15 cellular contexts compared by ENCODE assay signal in genomic region chr5:54148062-54148461, GRCh38.
A peak's percentile ranks its signal among the peaks of the same experiment; 100 is the strongest.
DNase-seq lines count a peak whose midpoint lies in the region; ATAC-seq and TF ChIP-seq lines count a peak whose summit lies in the region.
"Had no signal": no experiment of that assay in that cellular context is flagged by ENCODE, and none has a peak within 500 bp of the region (broad histone marks: within the 10 kb centered on the region; RNA-seq: fewer than 3 reads in every experiment).

No MANE protein-coding gene starts in this region.

- POLR2A ChIA-PET in AG04450 (lab: Yijun Ruan, JAX) = no interaction called here

- H3K4me3 ChIP-seq in AG04450 (ENCODE audit: low read depth, low read length) (no peak overlapping the region), foreskin fibroblast (ENCODE audit: low read depth in 1 of 2, low read length in 2 of 2) (no peak overlapping the region), transverse colon (no peak overlapping the region)
- H3K4me3 ChIP-seq: gastrocnemius medialis, K562, sigmoid colon had no signal

- no peaks in the 10 kb centered on the region for H3K36me3 ChIP-seq in transverse colon
- H3K36me3 ChIP-seq: gastrocnemius medialis, sigmoid colon had no signal

- no peak for ATAC-seq in GM21528 (IDR thresholded peaks at IDR 0.05; ENCODE audit: low FRiP score, unreplicated experiment)
- ATAC-seq in GM19351 (IDR thresholded peaks at IDR 0.05; ENCODE audit: unreplicated experiment) = no peak
- ATAC-seq: CD8-positive, alpha-beta T cell; gastrocnemius medialis; K562 had no signal

- TF ChIP-seq EP300 in transverse colon (IDR thresholded peaks at IDR 0.05; ENCODE audit: low read depth) = no peak

- CTCF ChIA-PET in AG04450 (lab: Charles Lee) = interaction anchor here (0.6 kb wide), 1 partner anchor 14 kb away, joined by 3 read pairs; no protein-coding TSS in a partner anchor

- H3K27ac ChIP-seq in AG04450 (ENCODE audit: low read depth, low read length) = no peak overlapping the region
- no peak overlapping the region for H3K27ac ChIP-seq in transverse colon
- H3K27ac ChIP-seq: gastrocnemius medialis, sigmoid colon had no signal

- DNase-seq in AG04450 (ENCODE audit: low read depth, low spot score) (no peak), GM03348 (ENCODE audit: low spot score) (peak; percentile 38), SK-N-DZ (ENCODE audit: low spot score) (peak; percentile 32), foreskin fibroblast (peak in 1 of 2 donors; percentile 56), transverse colon (no peak), NCI-H524 treated with DMSO at 0.1 percent for 48 hours (lab: John Stamatoyannopoulos, UW) (no peak)
- DNase-seq: activated naive CD4-positive, alpha-beta T cell treated with anti-CD3 and anti-CD28 coated beads, Interleukin-2, amount 10 ng/mL, durations not matched to agents 7 days and 5 days; CD8-positive, alpha-beta T cell; cortex of kidney; gastrocnemius medialis; kidney; sigmoid colon had no signal

- peak; percentile 52 for TF ChIP-seq CTCF in AG04450 (IDR thresholded peaks at IDR 0.05; ENCODE audit: low read depth, low read length)
- peak; percentile 33 for TF ChIP-seq CTCF in foreskin fibroblast (IDR thresholded peaks at IDR 0.05; ENCODE audit: low read depth, low read length)
- no peak for TF ChIP-seq CTCF in transverse colon (IDR thresholded peaks at IDR 0.05)

- in situ Hi-C loops in transverse colon (cut with MboI; ENCODE audit: low pct_ligation_motif_present in 1 of 4, low pct_unique_long_range_greater_than_20kb in 1 of 4, low sequenced_read_pairs in 3 of 4) = no loop called here

- peaks cover 0 to 12% (median 1%) of the 10 kb centered on the region in 4 donors for H3K4me1 ChIP-seq in transverse colon

- H3K27me3 ChIP-seq in AG04450 (ENCODE audit: control insufficient read depth, insufficient read depth, low read length) (no peaks in the 10 kb centered on the region), transverse colon (no peaks in the 10 kb centered on the region)
- H3K27me3 ChIP-seq: gastrocnemius medialis, sigmoid colon had no signal

- TF ChIP-seq POLR2A in transverse colon (IDR thresholded peaks at IDR 0.05) = no peak

- H3K9me3 ChIP-seq in AG04450 (ENCODE audit: control insufficient read depth, insufficient read depth, low read length) (no peaks in the 10 kb centered on the region), transverse colon (no peaks in the 10 kb centered on the region)
- H3K9me3 ChIP-seq: gastrocnemius medialis, sigmoid colon had no signal

- intact Hi-C loops in transverse colon (cut with DNase I; ENCODE audit: low total_unique reads) = no loop called here

- WGBS in transverse colon (ENCODE audit: low coverage in 1 of 2), 2 donors = 55 to 73% methylated on average over 3 to 4 of the region's 4 CpGs

Comparison
In these comparisons a context has a peak if more than half of its experiments do, and no peak if none do; other contexts are left out.
1. DNase-seq: peak in GM03348 (single experiment) and SK-N-DZ (single experiment); none in AG04450 (single experiment), transverse colon (single experiment) and NCI-H524 treated with DMSO at 0.1 percent for 48 hours (single experiment).
2. CTCF ChIP-seq: peak in AG04450 (single experiment) and foreskin fibroblast (single experiment); none in transverse colon (0 of 5).